In genomic region chr16:27792486-27793275, GRCh38 we compare ENCODE assay signal across 19 cellular contexts.
"Had no signal": no experiment of that assay in that cellular context is flagged by ENCODE, and none has a peak within 500 bp of the region (broad histone marks: within the 10 kb centered on the region; RNA-seq: fewer than 3 reads in every experiment).

No MANE protein-coding gene starts in this region.

- H3K27ac ChIP-seq: spleen, testis had no signal

- H3K9me3 ChIP-seq: breast epithelium, mucosa of descending colon, testis had no signal

- H3K27me3 Mint-ChIP-seq: activated CD4-positive, alpha-beta T cell treated with anti-CD3 and anti-CD28 coated beads, Interleukin-2, amount 10 ng/mL, durations not matched to agents 24 days and 14 days; stimulated activated naive CD8-positive, alpha-beta T cell treated with anti-CD3 and anti-CD28 coated beads, Interleukin-15, amount 100 ng/mL, for 72 hours had no signal

- H3K4me1 Mint-ChIP-seq: activated B cell treated with CpG ODN at 0.5 μM for 24 hours; activated CD4-positive, alpha-beta T cell treated with anti-CD3 and anti-CD28 coated beads, Interleukin-2, amount 10 ng/mL, durations not matched to agents 24 days and 14 days; memory B cell; naive thymus-derived CD8-positive, alpha-beta T cell; stimulated activated naive CD8-positive, alpha-beta T cell treated with anti-CD3 and anti-CD28 coated beads, Interleukin-15, amount 100 ng/mL, for 72 hours had no signal

- H3K27ac Mint-ChIP-seq: activated B cell treated with CpG ODN at 0.5 μM for 24 hours; activated CD4-positive, alpha-beta T cell treated with anti-CD3 and anti-CD28 coated beads, Interleukin-2, amount 10 ng/mL, durations not matched to agents 24 days and 14 days; activated CD8-positive, alpha-beta T cell treated with anti-CD3 and anti-CD28 coated beads, Interleukin-2, amount 10 ng/mL, durations not matched to agents 7 days and 5 days; activated naive CD4-positive, alpha-beta T cell treated with anti-CD3 and anti-CD28 coated beads, Interleukin-2, amount 50 U/mL, for 72 hours; memory B cell; naive thymus-derived CD8-positive, alpha-beta T cell; stimulated activated naive CD8-positive, alpha-beta T cell treated with anti-CD3 and anti-CD28 coated beads, Interleukin-15, amount 100 ng/mL, for 72 hours had no signal

- H3K9me3 Mint-ChIP-seq: activated B cell treated with CpG ODN at 0.5 μM for 24 hours; activated CD4-positive, alpha-beta T cell treated with anti-CD3 and anti-CD28 coated beads, Interleukin-2, amount 10 ng/mL, durations not matched to agents 24 days and 14 days; activated naive CD4-positive, alpha-beta T cell treated with anti-CD3 and anti-CD28 coated beads, Interleukin-2, amount 50 U/mL, for 72 hours; memory B cell; stimulated activated naive CD8-positive, alpha-beta T cell treated with anti-CD3 and anti-CD28 coated beads, Interleukin-15, amount 100 ng/mL, for 72 hours had no signal

- DNase-seq: activated B cell treated with CpG ODN at 0.5 μM for 24 hours; activated CD4-positive, alpha-beta T cell treated with anti-CD3 and anti-CD28 coated beads, Interleukin-2, amount 10 ng/mL, durations not matched to agents 24 days and 14 days; activated CD8-positive, alpha-beta memory T cell treated with anti-CD3 and anti-CD28 coated beads, Interleukin-2, amount 50 U/mL, for 4 hours; activated CD8-positive, alpha-beta T cell treated with anti-CD3 and anti-CD28 coated beads, Interleukin-2, amount 10 ng/mL, durations not matched to agents 7 days and 5 days; activated effector memory CD4-positive, alpha-beta T cell treated with anti-CD3 and anti-CD28 coated beads, Interleukin-2, amount 50 U/mL, for 16 hours; activated T-cell treated with anti-CD3 and anti-CD28 coated beads, Interleukin-2, amount 50 U/mL, for 48 hours; amniotic stem cell; erythroblast; left ventricle myocardium superior; mucosa of descending colon; naive thymus-derived CD8-positive, alpha-beta T cell; nucleus accumbens; right cardiac atrium; spleen; stimulated activated naive CD8-positive, alpha-beta T cell treated with anti-CD3 and anti-CD28 coated beads, Interleukin-15, amount 100 ng/mL, for 72 hours; testis had no signal

- H3K36me3 ChIP-seq: breast epithelium, spleen had no signal

- H3K4me3 Mint-ChIP-seq: activated B cell treated with CpG ODN at 0.5 μM for 24 hours; activated CD4-positive, alpha-beta T cell treated with anti-CD3 and anti-CD28 coated beads, Interleukin-2, amount 10 ng/mL, durations not matched to agents 24 days and 14 days; activated CD8-positive, alpha-beta T cell treated with anti-CD3 and anti-CD28 coated beads, Interleukin-2, amount 10 ng/mL, durations not matched to agents 7 days and 5 days; memory B cell; naive thymus-derived CD8-positive, alpha-beta T cell; stimulated activated naive CD8-positive, alpha-beta T cell treated with anti-CD3 and anti-CD28 coated beads, Interleukin-15, amount 100 ng/mL, for 72 hours had no signal

- H3K36me3 Mint-ChIP-seq: activated naive CD4-positive, alpha-beta T cell treated with anti-CD3 and anti-CD28 coated beads, Interleukin-2, amount 50 U/mL, for 72 hours; memory B cell had no signal

- H3K4me3 ChIP-seq: breast epithelium, mucosa of descending colon, spleen, testis had no signal

- H3K4me1 ChIP-seq: breast epithelium, spleen, testis had no signal

- H3K27me3 ChIP-seq: breast epithelium, testis had no signal
